24 cellular contexts compared by ENCODE assay signal in the genomic region with DNA sequence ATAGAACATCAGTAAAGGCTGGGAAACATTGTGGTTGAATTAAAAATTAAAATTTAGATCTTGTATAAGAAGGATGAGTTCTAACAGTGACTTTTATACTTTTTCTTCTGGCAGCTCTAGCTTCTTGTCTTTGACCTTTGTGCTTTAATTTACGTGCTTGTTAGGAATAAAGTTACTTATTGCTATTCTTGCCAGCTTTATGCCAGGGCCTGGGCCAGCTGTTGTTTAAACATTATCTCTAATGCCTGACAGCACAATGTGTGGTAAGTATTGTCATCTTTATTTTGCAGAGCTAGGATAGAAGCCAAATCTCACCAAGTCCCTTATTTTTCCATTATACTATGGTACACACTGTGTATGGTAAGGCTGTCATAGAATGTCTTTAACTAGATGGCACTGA.
DNase-seq lines count a peak whose midpoint lies in the region; ATAC-seq and TF ChIP-seq lines count a peak whose summit lies in the region.
"Had no signal": no experiment of that assay in that cellular context is flagged by ENCODE, and none has a peak within 500 bp of the region (broad histone marks: within the 10 kb centered on the region; RNA-seq: fewer than 3 reads in every experiment).

No MANE protein-coding gene starts in this region.

- H3K4me3 ChIP-seq in transverse colon (no peak overlapping the region), breast epithelium (no peak overlapping the region)

- peaks cover 0 to 46% (median 15%) of the 10 kb centered on the region in 4 donors for H3K4me1 ChIP-seq in transverse colon
- no peaks in the 10 kb centered on the region for H3K4me1 ChIP-seq in breast epithelium
- H3K4me1 ChIP-seq: BE2C had no signal

- TF ChIP-seq POLR2A in transverse colon (IDR thresholded peaks at IDR 0.05) (no peak), breast epithelium (IDR thresholded peaks at IDR 0.05) (no peak)

- peak overlapping the region in 2 of 4 donors; percentile 36 to 62 for H3K27ac ChIP-seq in transverse colon
- no peak overlapping the region for H3K27ac ChIP-seq in substantia nigra (ENCODE audit: low read depth, low read length, poor library complexity, severe bottlenecking)
- H3K27ac ChIP-seq in breast epithelium = no peak overlapping the region
- H3K27ac ChIP-seq: 22Rv1, KMS-11, RWPE1 had no signal

- no peak for TF ChIP-seq EP300 in transverse colon (IDR thresholded peaks at IDR 0.05; ENCODE audit: low read depth)

- no peak for TF ChIP-seq CTCF in transverse colon (IDR thresholded peaks at IDR 0.05)
- TF ChIP-seq CTCF in breast epithelium (IDR thresholded peaks at IDR 0.05) = no peak

- H3K9me3 ChIP-seq in transverse colon = no peaks in the 10 kb centered on the region
- H3K9me3 ChIP-seq in breast epithelium = no peaks in the 10 kb centered on the region
- H3K9me3 ChIP-seq: BE2C had no signal

- 26 to 40% methylated on average over 1 of the region's 1 CpG for WGBS in transverse colon (ENCODE audit: low coverage in 1 of 2), 2 donors

- H3K27me3 ChIP-seq in transverse colon (no peaks in the 10 kb centered on the region), breast epithelium (no peaks in the 10 kb centered on the region)

- intact Hi-C loops in transverse colon (cut with DNase I; ENCODE audit: low total_unique reads) = loop anchor here (10.0 kb wide), 1 partner anchor 802 kb away; a partner anchor contains a TSS
- intact Hi-C loops in breast epithelium (cut with DNase I; ENCODE audit: low total_unique reads) = no loop called here

- H3K36me3 ChIP-seq in transverse colon (no peaks in the 10 kb centered on the region), breast epithelium (no peaks in the 10 kb centered on the region)
- H3K36me3 ChIP-seq: BE2C had no signal

- no peak for ATAC-seq in HG02970 (IDR thresholded peaks at IDR 0.05; ENCODE audit: low FRiP score, unreplicated experiment)

- DNase-seq in DMS 273 (lab: John Stamatoyannopoulos, UW; ENCODE audit: unreplicated experiment) (peak; percentile 7), DMS 273 treated with DMSO at 0.1 percent for 48 hours (lab: John Stamatoyannopoulos, UW) (no peak), glomerular visceral epithelial cell (ENCODE audit: extremely low spot score) (peak; percentile 14), mucosa of gallbladder (ENCODE audit: low spot score) (peak; percentile 53), transverse colon (peak; percentile 32), substantia nigra (lab: John Stamatoyannopoulos, UW) (no peak), breast epithelium (ENCODE audit: low spot score in 2 of 2) (no peak)
- DNase-seq: BE2C; Calu3; CD8-positive, alpha-beta memory T cell; HCEC 1CT; NCI-H1048; NCI-H1417 treated with DMSO at 0.1 percent for 48 hours; NCI-H1694 treated with DMSO at 0.1 percent for 48 hours; NCI-H2081 treated with DMSO at 0.1 percent for 48 hours; NCI-H2171 treated with DMSO at 0.1 percent for 48 hours; NCI-H345; NCI-H510A treated with DMSO at 0.1 percent for 48 hours; NCI-H774; SHP77 had no signal

- in situ Hi-C loops in transverse colon (cut with MboI; ENCODE audit: low pct_ligation_motif_present in 1 of 4, low pct_unique_long_range_greater_than_20kb in 1 of 4, low sequenced_read_pairs in 3 of 4) = no loop called here

Comparison
In these comparisons a context has a peak if more than half of its experiments do, and no peak if none do; other contexts are left out.
1. DNase-seq: peak in DMS 273 (single experiment), glomerular visceral epithelial cell (single experiment), mucosa of gallbladder (single experiment) and transverse colon (single experiment); none in DMS 273 treated with DMSO at 0.1 percent for 48 hours (single experiment), substantia nigra (0 of 49) and breast epithelium (0 of 2).